In the genomic region with DNA sequence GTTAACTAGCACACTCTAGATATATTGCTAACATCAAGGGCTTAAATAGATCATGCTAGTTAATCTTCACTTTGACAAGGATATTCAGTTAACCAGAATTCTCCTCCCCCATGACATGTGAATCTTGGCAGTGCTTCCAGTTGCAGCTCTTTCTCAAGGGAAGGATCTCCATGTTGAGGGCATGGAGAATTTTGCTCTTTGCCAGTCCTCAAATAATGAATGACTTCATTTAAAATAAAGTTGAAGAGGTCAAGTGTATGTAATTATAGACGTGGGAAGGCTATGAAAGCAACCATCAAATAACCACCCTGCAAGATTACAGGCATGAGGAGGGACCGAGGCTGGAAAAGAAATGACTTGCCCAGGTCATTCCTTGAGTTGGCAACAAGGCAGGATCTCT, we compare ENCODE assay signal across 31 cellular contexts.
"Had no signal": no experiment of that assay in that cellular context is flagged by ENCODE, and none has a peak within 500 bp of the region (broad histone marks: within the 10 kb centered on the region; RNA-seq: fewer than 3 reads in every experiment).

No MANE protein-coding gene starts in this region.

- DNase-seq: activated B cell treated with CpG ODN at 0.5 μM for 24 hours; activated CD4-positive, alpha-beta memory T cell treated with anti-CD3 and anti-CD28 coated beads, Interleukin-2, amount 10 ng/mL, durations not matched to agents 7 days and 5 days; activated CD4-positive, alpha-beta T cell treated with anti-CD3 and anti-CD28 coated beads for 36 hours; activated CD4-positive, alpha-beta T cell treated with anti-CD3 and anti-CD28 coated beads, Interleukin-2, amount 10 ng/mL, durations not matched to agents 7 days and 5 days; activated CD4-positive, alpha-beta T cell treated with anti-CD3 and anti-CD28 coated beads, Interleukin-2, amount 50 U/mL, for 4 hours; activated CD8-positive, alpha-beta memory T cell treated with anti-CD3 and anti-CD28 coated beads, Interleukin-2, amount 50 U/mL, for 48 hours; activated gamma-delta T cell; activated naive CD4-positive, alpha-beta T cell; activated naive CD4-positive, alpha-beta T cell treated with anti-CD3 and anti-CD28 coated beads, Interleukin-2, amount 10 ng/mL, durations not matched to agents 7 days and 5 days; activated naive CD8-positive, alpha-beta T cell treated with anti-CD3 and anti-CD28 coated beads, Interleukin-2, amount 10 ng/mL, durations not matched to agents 7 days and 5 days; activated T-cell treated with anti-CD3 and anti-CD28 coated beads for 4 hours; activated T-cell treated with anti-CD3 and anti-CD28 coated beads, Interleukin-2, amount 50 U/mL, for 24 hours; activated T-cell treated with anti-CD3 and anti-CD28 coated beads, Interleukin-2, amount 50 U/mL, for 72 hours; central memory CD4-positive, alpha-beta T cell; cerebellar nuclear complex; colonic mucosa; effector CD8-positive, alpha-beta T cell; esophagus squamous epithelium; head of caudate nucleus; T-helper 1 cell; T-helper 17 cell; T1000; WERI-Rb-1 had no signal

- H3K27ac ChIP-seq: ascending aorta, breast epithelium, cardiac muscle cell, colonic mucosa, epithelial cell of prostate, esophagus squamous epithelium, WERI-Rb-1 had no signal

- FAIRE-seq: endometrium, endothelial cell of umbilical vein had no signal

- H3K4me1 ChIP-seq: ascending aorta, breast epithelium, colonic mucosa had no signal

- H3K27me3 ChIP-seq: ascending aorta, breast epithelium, cardiac muscle cell, colonic mucosa, esophagus squamous epithelium had no signal

- H3K4me3 ChIP-seq: ascending aorta, breast epithelium, cardiac muscle cell, colonic mucosa, esophagus squamous epithelium had no signal

- H3K36me3 ChIP-seq: ascending aorta, breast epithelium, cardiac muscle cell, colonic mucosa, esophagus squamous epithelium, WERI-Rb-1 had no signal

- ATAC-seq: activated CD4-positive, alpha-beta T cell treated with anti-CD3 and anti-CD28 coated beads for 36 hours; activated CD4-positive, CD25-positive, alpha-beta regulatory T cell treated with anti-CD3 and anti-CD28 coated beads, Interleukin-2, amount 50 U/mL, for 24 hours; activated naive CD4-positive, alpha-beta T cell treated with anti-CD3 and anti-CD28 coated beads, Interleukin-2, amount 50 U/mL, for 72 hours; activated T-cell treated with anti-CD3 and anti-CD28 coated beads, Interleukin-2, amount 50 U/mL, for 72 hours; T-helper 17 cell had no signal

- H3K9me3 ChIP-seq: ascending aorta, breast epithelium, colonic mucosa, esophagus squamous epithelium had no signal
